ENCODE assay signal across 20 cellular contexts in genomic region chr20:13344671-13345070, GRCh38.
DNase-seq lines count a peak whose midpoint lies in the region; ATAC-seq and TF ChIP-seq lines count a peak whose summit lies in the region.
"Had no signal": no experiment of that assay in that cellular context is flagged by ENCODE, and none has a peak within 500 bp of the region (broad histone marks: within the 10 kb centered on the region; RNA-seq: fewer than 3 reads in every experiment).

No MANE protein-coding gene starts in this region.

- H3K4me1 Mint-ChIP-seq in osteocyte (ENCODE audit: unreplicated experiment) = peaks cover 38% of the 10 kb centered on the region
- H3K4me1 Mint-ChIP-seq: B cell, CD14-positive monocyte had no signal

- H3K4me1 ChIP-seq in body of pancreas = no peaks in the 10 kb centered on the region
- peaks cover 9% of the 10 kb centered on the region for H3K4me1 ChIP-seq in lower lobe of right lung

- TF ChIP-seq POLR2A in body of pancreas (IDR thresholded peaks at IDR 0.05) = no peak

- POLR2A ChIA-PET in RWPE1 (lab: Yijun Ruan, JAX; ENCODE audit: low non-redundant PET) = no interaction called here

- ATAC-seq in HG03342 (IDR thresholded peaks at IDR 0.05; ENCODE audit: unreplicated experiment) = no peak
- no peak for ATAC-seq in body of pancreas
- no peak for ATAC-seq in lower lobe of right lung
- ATAC-seq: GM23338, SK-N-SH treated with all-trans-retinoic acid at 6 μM for 48 hours had no signal

- H3K4me3 Mint-ChIP-seq in osteocyte (ENCODE audit: unreplicated experiment) = no peak overlapping the region
- H3K4me3 Mint-ChIP-seq: B cell, GM23338 had no signal

- H3K36me3 ChIP-seq in body of pancreas (replicated peaks in 1 of 2; ENCODE audit: insufficient read depth in 1 of 2, low read depth in 2 of 2) (no peaks in the 10 kb centered on the region), lower lobe of right lung (no peaks in the 10 kb centered on the region)

- peak overlapping the region; percentile 54 for H3K27ac Mint-ChIP-seq in osteocyte (ENCODE audit: unreplicated experiment)
- H3K27ac Mint-ChIP-seq: B cell, CD14-positive monocyte, GM23338 had no signal

- H3K9me3 ChIP-seq in body of pancreas (no peaks in the 10 kb centered on the region), lower lobe of right lung (no peaks in the 10 kb centered on the region)

- 91 to 93% methylated on average over 9 of the region's 9 CpGs for WGBS in body of pancreas, 2 donors

- H3K4me3 ChIP-seq in foreskin fibroblast (ENCODE audit: low read depth in 1 of 2, low read length in 2 of 2) (no peak overlapping the region), body of pancreas (no peak overlapping the region), lower lobe of right lung (no peak overlapping the region)
- H3K4me3 ChIP-seq: GM23338 had no signal

- H3K36me3 Mint-ChIP-seq in osteocyte (ENCODE audit: unreplicated experiment) = no peaks in the 10 kb centered on the region
- H3K36me3 Mint-ChIP-seq: CD14-positive monocyte had no signal

- intact Hi-C loops in body of pancreas (cut with DNase I) = no loop called here
- intact Hi-C loops in lower lobe of right lung (cut with DNase I) = no loop called here

- no peak for TF ChIP-seq CTCF in foreskin fibroblast (IDR thresholded peaks at IDR 0.05; ENCODE audit: low read depth, low read length)
- no peak for TF ChIP-seq CTCF in osteocyte (IDR thresholded peaks at IDR 0.05)
- TF ChIP-seq CTCF in body of pancreas (IDR thresholded peaks at IDR 0.05) = no peak
- TF ChIP-seq CTCF in lower lobe of right lung (IDR thresholded peaks at IDR 0.05) = no peak
- TF ChIP-seq CTCF in RWPE1 (conservative IDR thresholded peaks at IDR 0.05; ENCODE audit: low read depth) = no peak

- no peaks in the 10 kb centered on the region for H3K27me3 ChIP-seq in body of pancreas
- H3K27me3 ChIP-seq in lower lobe of right lung (ENCODE audit: low read depth) = no peaks in the 10 kb centered on the region

- peak; percentile 15 for DNase-seq in Ammon's horn (ENCODE audit: low spot score)
- peak; percentile 42 for DNase-seq in ELF-1 (ENCODE audit: low read depth, low spot score)
- peak; percentile 20 to 73 for DNase-seq in foreskin fibroblast
- no peak for DNase-seq in osteocyte (ENCODE audit: extremely low spot score, unreplicated experiment)
- no peak for DNase-seq in body of pancreas
- DNase-seq in lower lobe of right lung = no peak
- DNase-seq in RWPE1 (ENCODE audit: low spot score) = no peak
- DNase-seq: HCEC 1CT; NCI-H1105; NCI-H146; NCI-H2029; NCI-H226; NCI-H524; NCI-H774; NK-92 treated with Interleukin-12 subunit alpha and Interleukin-12 subunit beta, amount 100 ng/mL, for 24 hours had no signal

- no peak overlapping the region for H3K27ac ChIP-seq in body of pancreas
- H3K27ac ChIP-seq in lower lobe of right lung = no peak overlapping the region
- no peak overlapping the region for H3K27ac ChIP-seq in RWPE1

- CTCF ChIA-PET in RWPE1 (lab: Yijun Ruan, JAX) = no interaction called here

- H3K9me3 Mint-ChIP-seq in osteocyte (ENCODE audit: unreplicated experiment) = no peaks in the 10 kb centered on the region
- H3K9me3 Mint-ChIP-seq: GM23338 had no signal

- H3K27me3 Mint-ChIP-seq in osteocyte (ENCODE audit: unreplicated experiment) = no peaks in the 10 kb centered on the region
- H3K27me3 Mint-ChIP-seq: B cell had no signal

Comparison
In these comparisons a context has a peak if more than half of its experiments do, and no peak if none do; other contexts are left out.
1. DNase-seq: peak in Ammon's horn (single experiment), ELF-1 (single experiment) and foreskin fibroblast (2 of 2); none in osteocyte (single experiment), body of pancreas (0 of 4), lower lobe of right lung (single experiment) and RWPE1 (single experiment).